26 cellular contexts compared by ENCODE assay signal in the genomic region with DNA sequence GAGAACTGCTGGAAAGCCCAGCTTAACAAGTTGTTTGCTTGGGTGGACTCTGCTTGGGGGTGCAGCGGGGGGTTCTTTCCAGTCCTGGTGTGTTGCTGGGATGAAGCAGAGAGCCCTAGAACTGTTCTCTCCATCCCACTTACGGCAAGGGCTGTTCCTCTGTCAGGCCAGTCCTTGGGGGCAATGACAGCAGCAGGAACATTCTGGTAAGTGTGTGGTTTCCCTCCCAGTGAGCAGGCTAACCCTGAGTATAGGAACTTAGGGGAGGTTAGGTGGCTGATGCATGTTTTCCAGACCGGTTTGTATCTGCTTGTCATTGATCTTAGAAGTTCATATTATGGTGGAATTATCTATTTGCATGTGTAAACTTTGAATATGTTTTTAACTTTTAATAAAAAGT. TPM values are rescaled to one million over a fixed set of nuclear protein-coding genes. Genes with fewer than 3 reads are reported as not detected.
"Had no signal": no experiment of that assay in that cellular context is flagged by ENCODE, and none has a peak within 500 bp of the region (broad histone marks: within the 10 kb centered on the region; RNA-seq: fewer than 3 reads in every experiment).

No MANE protein-coding gene starts in this region.

- H3K9me3 ChIP-seq: MG63, SK-N-SH had no signal

- H3K27me3 Mint-ChIP-seq: T-cell had no signal

- H3K9me2 ChIP-seq: SK-N-SH had no signal

- H3K27me3 ChIP-seq: MG63 had no signal

- H3K27ac ChIP-seq: RWPE1 had no signal

- H3K9ac ChIP-seq: SK-N-SH had no signal

- H3K4me3 ChIP-seq: MG63 had no signal

- H3K27ac Mint-ChIP-seq: T-cell had no signal

- ATAC-seq: Panc1, PC-3, T-cell had no signal

- H3K4me2 ChIP-seq: SK-N-SH had no signal

- H3K4me3 Mint-ChIP-seq: T-cell had no signal

- H3K9me3 Mint-ChIP-seq: T-cell had no signal

- DNase-seq: Karpas-422, KG1, MG63, NCI-H1092, NCI-H1105 treated with DMSO at 0.1 percent for 48 hours, NCI-H1417 treated with DMSO at 0.1 percent for 48 hours, NCI-H146, NCI-H1694 treated with DMSO at 0.1 percent for 48 hours, NCI-H1930, NCI-H2081, NCI-H2107, NCI-H2171, NCI-H226, NCI-H446, NCI-H510A, NCI-H524 treated with DMSO at 0.1 percent for 48 hours, NCI-H69, NCI-H774, PC-3, SHP77, SK-N-SH, SW 1271, T-cell had no signal

RNA-seq across cellular contexts. Expression of a gene that starts 46.9 kb away (rescaled TPM):
- total RNA-seq: HT-29 had no signal
